In the genomic region with DNA sequence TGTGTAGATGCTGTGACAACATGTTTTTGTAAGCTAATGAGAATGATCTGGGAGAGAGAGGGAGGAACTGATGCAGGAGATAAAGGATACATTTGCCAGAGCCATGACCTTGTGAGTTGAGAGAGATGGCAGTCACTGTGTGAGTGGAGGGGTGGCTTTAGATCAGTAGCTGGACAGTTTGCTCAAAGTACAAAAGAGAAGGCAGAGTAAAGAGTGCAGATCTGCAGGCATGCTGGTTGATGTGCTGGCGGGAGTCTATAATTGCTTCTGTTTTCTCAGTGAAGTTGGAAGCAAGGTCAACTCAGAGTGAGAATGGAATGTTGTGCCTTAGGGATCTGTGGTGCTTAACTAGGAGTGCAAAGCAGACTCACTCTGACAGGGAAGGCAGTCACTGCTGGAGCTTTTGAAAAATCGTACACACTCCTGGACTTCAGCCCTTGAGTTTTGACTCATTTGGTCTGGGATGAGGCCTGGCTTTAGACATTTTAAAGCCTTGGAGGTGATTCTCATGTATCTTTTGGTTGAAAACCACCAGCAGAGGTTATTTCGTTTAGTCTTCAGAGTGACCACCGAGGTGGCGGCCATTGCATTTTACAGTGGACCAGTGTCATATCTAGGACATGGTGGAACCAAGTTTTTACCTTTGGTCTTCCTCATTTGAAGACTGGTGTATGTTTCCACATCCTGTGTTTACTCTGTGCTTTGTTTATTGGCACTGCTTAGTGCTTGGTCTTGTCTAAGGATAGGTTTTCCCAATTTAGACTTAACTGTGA, we compare ENCODE assay signal across 18 cellular contexts. TPM values are rescaled to one million over a fixed set of nuclear protein-coding genes. Genes with fewer than 3 reads are reported as not detected.
DNase-seq lines count a peak whose midpoint lies in the region; ATAC-seq and TF ChIP-seq lines count a peak whose summit lies in the region.
"Had no signal": no experiment of that assay in that cellular context is flagged by ENCODE, and none has a peak within 500 bp of the region (broad histone marks: within the 10 kb centered on the region; RNA-seq: fewer than 3 reads in every experiment).

No MANE protein-coding gene starts in this region.

- no peak for TF ChIP-seq CTCF in AG04449 (IDR thresholded peaks at IDR 0.05; ENCODE audit: insufficient read depth, low read length, missing control alignments)
- no peak for TF ChIP-seq CTCF in left lung (IDR thresholded peaks at IDR 0.05)
- no peak for TF ChIP-seq CTCF in tibial nerve (IDR thresholded peaks at IDR 0.05)

- POLR2A ChIA-PET in AG04449 (lab: Yijun Ruan, JAX), result no interaction called here

- peaks cover 0 to 47% of the 10 kb centered on the region in 2 donors for H3K36me3 ChIP-seq in left lung
- H3K36me3 ChIP-seq in tibial nerve, result peaks cover 0 to 54% (median 0%) of the 10 kb centered on the region in 3 donors

- H3K4me3 ChIP-seq in AG04449 (ENCODE audit: low read depth, low read length), result no peak overlapping the region
- H3K4me3 ChIP-seq in left lung, result no peak overlapping the region
- no peak overlapping the region for H3K4me3 ChIP-seq in tibial nerve
- H3K4me3 ChIP-seq: coronary artery, Peyer's patch, upper lobe of left lung had no signal

- H3K4me1 ChIP-seq in left lung, result no peaks in the 10 kb centered on the region
- no peaks in the 10 kb centered on the region for H3K4me1 ChIP-seq in tibial nerve
- H3K4me1 ChIP-seq: Peyer's patch had no signal

- intact Hi-C loops in left lung (cut with DNase I), result no loop called here

- H3K9me3 ChIP-seq in left lung, result no peaks in the 10 kb centered on the region
- no peaks in the 10 kb centered on the region for H3K9me3 ChIP-seq in tibial nerve
- H3K9me3 ChIP-seq: Peyer's patch, upper lobe of left lung had no signal

- CTCF ChIA-PET in AG04449 (lab: Yijun Ruan, JAX), result interaction anchor here (1.3 kb wide), 1 partner anchor 85 kb away, joined by 4 read pairs; no protein-coding TSS in a partner anchor

- DNase-seq in AG04449 (ENCODE audit: low read depth, low spot score) (peak; percentile 40), HuH-7 (ENCODE audit: low spot score) (peak; percentile 36), fibroblast of gingiva (ENCODE audit: low read depth) (peak; percentile 71), left lung (no peak), NCI-H2029 treated with DMSO at 0.1 percent for 48 hours (lab: John Stamatoyannopoulos, UW) (no peak), substantia nigra (lab: John Stamatoyannopoulos, UW) (no peak), tibial nerve (ENCODE audit: low spot score in 2 of 2) (no peak)
- no peak for DNase-seq in activated T-cell treated with anti-CD3 and anti-CD28 coated beads, Interleukin-2, amount 50 U/mL, for 48 hours
- DNase-seq: activated CD8-positive, alpha-beta T cell treated with anti-CD3 and anti-CD28 coated beads, Interleukin-2, amount 10 ng/mL, durations not matched to agents 7 days and 5 days; activated naive CD4-positive, alpha-beta T cell treated with Interleukin-2 at 50 U/mL for 16 hours; H9; NCI-H1048; NCI-H2227 treated with DMSO at 0.1 percent for 48 hours; nephron progenitor cell; Peyer's patch; T-helper 9 cell; upper lobe of left lung had no signal

- H3K27ac ChIP-seq in left lung (no peak overlapping the region), substantia nigra (ENCODE audit: low read depth, low read length, poor library complexity, severe bottlenecking) (no peak overlapping the region), tibial nerve (no peak overlapping the region)
- H3K27ac ChIP-seq: coronary artery, upper lobe of left lung had no signal

- TF ChIP-seq EP300 in tibial nerve (IDR thresholded peaks at IDR 0.05), result no peak

- WGBS in tibial nerve, 2 donors, result 80 to 86% methylated on average over 5 of the region's 5 CpGs

- ATAC-seq in left lung, result peak; percentile 33
- ATAC-seq: activated CD8-positive, alpha-beta T cell treated with anti-CD3 and anti-CD28 coated beads, Interleukin-2, amount 10 ng/mL, durations not matched to agents 7 days and 5 days had no signal

- TF ChIP-seq POLR2A in tibial nerve (IDR thresholded peaks at IDR 0.05), result no peak

- H3K27me3 ChIP-seq in left lung, result no peaks in the 10 kb centered on the region
- no peaks in the 10 kb centered on the region for H3K27me3 ChIP-seq in tibial nerve
- H3K27me3 ChIP-seq: Peyer's patch, upper lobe of left lung had no signal

RNA-seq across cellular contexts. Expression of gene MTR, which starts 49.6 kb away (rescaled TPM):
- 10 to 100 TPM; 35.9 to 40.4 TPM for total RNA-seq in left lung
- total RNA-seq in tibial nerve, result 10 to 100 TPM; 42.3 to 55.3 (median 44.7) TPM

Comparison
In these comparisons a context has a peak if more than half of its experiments do, and no peak if none do; other contexts are left out.
1. DNase-seq: peak in AG04449 (single experiment), HuH-7 (single experiment) and fibroblast of gingiva (single experiment); none in left lung (0 of 2), NCI-H2029 treated with DMSO at 0.1 percent for 48 hours (single experiment), substantia nigra (0 of 49), tibial nerve (0 of 2) and activated T-cell treated with anti-CD3 and anti-CD28 coated beads, Interleukin-2, amount 50 U/mL, for 48 hours (0 of 2).